In the genomic region with DNA sequence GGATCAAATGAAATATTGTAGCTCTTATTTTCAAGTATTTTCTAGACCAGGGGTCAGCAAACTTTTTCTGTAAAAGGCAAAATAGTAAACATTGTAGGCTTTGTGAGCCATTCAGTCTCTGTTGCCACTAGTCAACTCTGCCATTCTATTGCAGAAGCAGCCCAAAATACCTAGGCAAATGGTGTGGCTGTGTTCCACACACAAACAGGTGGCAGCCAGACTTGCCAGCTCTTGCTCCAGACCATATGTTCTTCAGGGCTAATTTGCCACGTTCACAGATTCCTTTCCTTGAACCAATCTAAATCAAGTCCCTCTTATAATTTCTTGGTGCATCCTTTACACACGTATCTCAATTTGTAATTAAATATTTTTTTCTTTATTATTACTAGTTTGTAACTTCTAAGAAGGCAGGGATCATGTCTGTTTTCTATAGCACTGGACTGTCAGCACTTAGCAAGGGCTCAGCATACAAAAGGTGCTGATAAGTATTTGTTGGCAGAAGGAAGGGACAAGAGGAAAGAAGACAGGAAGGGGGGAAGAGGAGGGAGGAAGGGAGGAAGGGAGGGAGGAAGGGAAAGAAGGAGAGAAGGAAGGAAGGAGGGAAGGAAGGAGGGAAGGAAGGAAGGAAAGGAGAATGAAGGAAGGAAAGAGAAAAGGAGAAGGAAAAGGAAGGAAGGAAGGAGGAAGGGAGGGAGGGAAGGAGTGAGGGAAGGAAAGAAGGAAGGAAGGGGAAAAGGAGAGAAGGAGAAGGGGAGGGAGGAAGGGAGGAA, we compare ENCODE assay signal across 9 cellular contexts.
DNase-seq lines count a peak whose midpoint lies in the region; ATAC-seq and TF ChIP-seq lines count a peak whose summit lies in the region.
"Had no signal": no experiment of that assay in that cellular context is flagged by ENCODE, and none has a peak within 500 bp of the region (broad histone marks: within the 10 kb centered on the region; RNA-seq: fewer than 3 reads in every experiment).

No MANE protein-coding gene starts in this region.

- no peak overlapping the region for H3K4me3 Mint-ChIP-seq in activated CD4-positive, alpha-beta T cell treated with anti-CD3 and anti-CD28 coated beads, Interleukin-2, amount 10 ng/mL, durations not matched to agents 24 days and 14 days

- no peak overlapping the region for H3K9ac ChIP-seq in SK-N-SH

- CTCF ChIA-PET in SK-N-SH (lab: Yijun Ruan, JAX), result no interaction called here

- peak; percentile 53 for DNase-seq in activated CD4-positive, alpha-beta T cell treated with anti-CD3 and anti-CD28 coated beads, Interleukin-2, amount 10 ng/mL, durations not matched to agents 24 days and 14 days
- DNase-seq in activated CD4-positive, alpha-beta T cell treated with anti-CD3 and anti-CD28 coated beads for 4 hours, result no peak
- no peak for DNase-seq in SK-N-SH
- DNase-seq in stomach, result peak; percentile 59
- DNase-seq in SKM-1 treated with dmso at 0.1 percent for 144 hours (lab: John Stamatoyannopoulos, UW; ENCODE audit: unreplicated experiment), result no peak
- no peak for DNase-seq in activated CD4-positive, alpha-beta T cell treated with anti-CD3 and anti-CD28 coated beads, Interleukin-2, amount 50 U/mL, for 4 hours
- no peak for DNase-seq in NOMO-1 treated with DMSO at 0.1 percent for 48 hours (lab: John Stamatoyannopoulos, UW; ENCODE audit: unreplicated experiment)
- DNase-seq: activated T-cell treated with anti-CD3 and anti-CD28 coated beads, Interleukin-2, amount 50 U/mL, for 48 hours had no signal

- intact Hi-C loops in activated CD4-positive, alpha-beta T cell treated with anti-CD3 and anti-CD28 coated beads, Interleukin-2, amount 10 ng/mL, durations not matched to agents 24 days and 14 days (cut with micrococcal nuclease), result no loop called here
- intact Hi-C loops in stomach (cut with DNase I; ENCODE audit: low total_unique reads), result no loop called here

- H3K27ac ChIP-seq in SK-N-SH (ENCODE audit: low read depth in 2 of 2, low read length in 1 of 2) (no peak overlapping the region; a peak in 1 of 4 replicates), stomach (peak overlapping the region; percentile 23 to 59 (median 45))

- peaks cover 14% of the 10 kb centered on the region for H3K36me3 Mint-ChIP-seq in activated CD4-positive, alpha-beta T cell treated with anti-CD3 and anti-CD28 coated beads, Interleukin-2, amount 10 ng/mL, durations not matched to agents 24 days and 14 days (ENCODE audit: low read depth)

- H3K27me3 ChIP-seq in SK-N-SH (ENCODE audit: insufficient read depth) (no peaks in the 10 kb centered on the region), stomach (no peaks in the 10 kb centered on the region)

- H3K4me3 ChIP-seq in SK-N-SH (ENCODE audit: low read depth in 2 of 2, low read length in 1 of 2), result no peak overlapping the region
- H3K4me3 ChIP-seq in stomach, result no peak overlapping the region

- peaks cover 3% of the 10 kb centered on the region for H3K9me3 Mint-ChIP-seq in activated CD4-positive, alpha-beta T cell treated with anti-CD3 and anti-CD28 coated beads, Interleukin-2, amount 10 ng/mL, durations not matched to agents 24 days and 14 days

- TF ChIP-seq EP300 in SK-N-SH (IDR thresholded peaks at IDR 0.05; ENCODE audit: borderline replicate concordance in 1 of 2, low read depth in 1 of 2, low read length in 1 of 2), result no peak
- TF ChIP-seq EP300 in stomach (IDR thresholded peaks at IDR 0.05), result no peak

- H3K4me1 ChIP-seq in SK-N-SH (ENCODE audit: control insufficient read depth in 1 of 2, insufficient read depth in 2 of 2, low read depth in 1 of 2, low read length in 1 of 2) (peaks cover 4 to 14% of the 10 kb centered on the region in 2 experiments; a peak in 2 of 4 replicates), stomach (peaks cover 8 to 59% (median 32%) of the 10 kb centered on the region in 4 donors)

- POLR2A ChIA-PET in SK-N-SH (lab: Yijun Ruan, JAX), result no interaction called here

- H3K79me2 ChIP-seq in SK-N-SH (ENCODE audit: insufficient read depth), result no peaks in the 10 kb centered on the region

- H3K9me3 ChIP-seq in SK-N-SH (no peaks in the 10 kb centered on the region; the same call in 1 of the 2 replicates), stomach (no peaks in the 10 kb centered on the region)

- TF ChIP-seq RAD21 in SK-N-SH (IDR thresholded peaks at IDR 0.05; ENCODE audit: low read length), result no peak

- TF ChIP-seq POLR2A in stomach (IDR thresholded peaks at IDR 0.05), result no peak

- H3K36me3 ChIP-seq in SK-N-SH (replicated peaks in 1 of 2; ENCODE audit: control insufficient read depth in 1 of 2, insufficient read depth in 2 of 2, low read length in 1 of 2) (no peaks in the 10 kb centered on the region), stomach (no peaks in the 10 kb centered on the region)

- ATAC-seq in HG02885 (IDR thresholded peaks at IDR 0.05; ENCODE audit: poor library complexity, unreplicated experiment), result peak; percentile 76

- WGBS in SK-N-SH (ENCODE audit: low lambda C conversion rate), result 51% methylated on average over 2 of the region's 2 CpGs
- 34 to 52% (median 36%) methylated on average over 2 of the region's 2 CpGs for WGBS in stomach, 5 donors

- H3F3A ChIP-seq in SK-N-SH (replicated peaks; ENCODE audit: insufficient read depth), result peaks cover 13% of the 10 kb centered on the region

- TF ChIP-seq CTCF in SK-N-SH (IDR thresholded peaks at IDR 0.05), result no peak
- no peak for TF ChIP-seq CTCF in stomach (IDR thresholded peaks at IDR 0.05)

- peaks cover 4% of the 10 kb centered on the region for H3K27me3 Mint-ChIP-seq in activated CD4-positive, alpha-beta T cell treated with anti-CD3 and anti-CD28 coated beads, Interleukin-2, amount 10 ng/mL, durations not matched to agents 24 days and 14 days

- no peaks in the 10 kb centered on the region for H4K20me1 ChIP-seq in SK-N-SH (ENCODE audit: insufficient read depth)

- H3K4me1 Mint-ChIP-seq in activated CD4-positive, alpha-beta T cell treated with anti-CD3 and anti-CD28 coated beads, Interleukin-2, amount 10 ng/mL, durations not matched to agents 24 days and 14 days, result peaks cover 13% of the 10 kb centered on the region

- H3K9me2 ChIP-seq in SK-N-SH, result no peaks in the 10 kb centered on the region

- no peak overlapping the region for H3K27ac Mint-ChIP-seq in activated CD4-positive, alpha-beta T cell treated with anti-CD3 and anti-CD28 coated beads, Interleukin-2, amount 10 ng/mL, durations not matched to agents 24 days and 14 days

- no peak overlapping the region for H2AFZ ChIP-seq in SK-N-SH (ENCODE audit: low read depth)

- no peak overlapping the region for H3K4me2 ChIP-seq in SK-N-SH

TF ChIP-seq in SK-N-SH, 30 proteins besides CTCF, POLR2A, EP300 and RAD21:
- peak; percentile 38; the same call in 1 of the 2 replicates for TF ChIP-seq TCF12 (IDR thresholded peaks at IDR 0.05)
- no peak for TF ChIP-seq NFIC (IDR thresholded peaks at IDR 0.05; ENCODE audit: borderline replicate concordance)
- TF ChIP-seq YY1 (IDR thresholded peaks at IDR 0.05; ENCODE audit: low read depth), result no peak

Comparison
In these comparisons a context has a peak if more than half of its experiments do, and no peak if none do; other contexts are left out.
1. DNase-seq: peak in activated CD4-positive, alpha-beta T cell treated with anti-CD3 and anti-CD28 coated beads, Interleukin-2, amount 10 ng/mL, durations not matched to agents 24 days and 14 days (single experiment) and stomach (single experiment); none in activated CD4-positive, alpha-beta T cell treated with anti-CD3 and anti-CD28 coated beads for 4 hours (0 of 2), SK-N-SH (single experiment), SKM-1 treated with dmso at 0.1 percent for 144 hours (single experiment), activated CD4-positive, alpha-beta T cell treated with anti-CD3 and anti-CD28 coated beads, Interleukin-2, amount 50 U/mL, for 4 hours (0 of 2) and NOMO-1 treated with DMSO at 0.1 percent for 48 hours (single experiment).
2. H3K27ac ChIP-seq: peak in stomach (5 of 5); none in SK-N-SH (0 of 2).